Comparison of ENCODE assay signal across 8 cellular contexts in the genomic region with DNA sequence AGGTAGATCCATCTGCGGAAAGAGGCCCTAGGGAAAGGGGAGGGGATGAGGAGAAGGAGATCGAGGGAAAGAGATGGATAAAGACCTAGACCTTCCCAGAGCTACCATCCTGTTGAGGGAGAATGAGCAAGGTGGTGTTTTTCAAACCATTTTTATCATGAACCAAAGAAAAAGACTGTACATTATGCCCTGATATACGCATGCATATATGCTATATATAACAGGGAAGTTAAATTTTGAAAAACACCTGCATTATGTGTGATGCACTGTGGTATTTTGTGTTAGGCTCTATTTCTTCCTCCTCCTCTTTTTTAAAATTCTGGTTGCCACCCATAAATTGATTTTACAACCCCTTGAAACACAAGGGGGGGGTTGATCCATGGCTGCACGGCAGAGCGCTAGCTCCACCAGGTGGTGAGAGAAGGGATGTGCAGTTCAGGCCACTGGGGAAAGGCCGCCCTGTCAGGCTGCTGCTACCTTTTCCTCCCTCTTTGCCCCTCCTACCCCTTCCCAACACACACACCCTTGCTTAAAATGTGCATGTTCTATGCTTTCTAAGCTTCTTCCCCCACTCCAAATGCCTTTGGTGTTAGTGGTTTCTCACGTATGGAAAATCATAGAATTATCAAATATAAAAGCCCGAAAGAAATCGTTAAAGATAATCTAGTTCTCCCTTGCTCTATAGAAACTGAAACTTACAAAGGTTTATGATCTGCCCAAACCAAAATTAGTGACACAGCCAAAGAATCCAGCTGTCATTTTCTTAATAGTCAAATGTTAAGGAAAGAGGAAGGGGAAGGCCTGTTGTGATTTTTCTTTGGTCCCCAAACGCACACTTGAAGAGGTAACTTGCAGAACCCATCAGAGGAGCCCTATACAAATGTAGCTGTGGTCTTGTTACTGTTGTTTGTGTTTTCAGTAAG.
DNase-seq lines count a peak whose midpoint lies in the region; ATAC-seq, FAIRE-seq and TF ChIP-seq lines count a peak whose summit lies in the region.

No MANE protein-coding gene starts in this region.

- H4K20me1 ChIP-seq in H1 (replicated peaks in 1 of 2; ENCODE audit: control insufficient read depth in 1 of 2, insufficient read depth in 2 of 2, low read length in 2 of 2): no peaks in the 10 kb centered on the region

- no peak overlapping the region for H3K4me2 ChIP-seq in H1 (ENCODE audit: insufficient read depth in 1 of 2, low read depth in 2 of 2, low read length in 2 of 2)

- H2AFZ ChIP-seq in H1 (ENCODE audit: low read length): no peak overlapping the region

- no peaks in the 10 kb centered on the region for H3K27me3 ChIP-seq in H1 (replicated peaks in 1 of 4; ENCODE audit: control insufficient read depth in 3 of 4, extremely low read depth in 1 of 4, insufficient read depth in 3 of 4, low read length in 3 of 4)

- peak; percentile 95 for TF ChIP-seq CTCF in GM10248 (IDR thresholded peaks at IDR 0.05; ENCODE audit: control extremely low read depth, extremely low read depth, low read depth, missing control alignments)
- TF ChIP-seq CTCF in NB4 (IDR thresholded peaks at IDR 0.05; ENCODE audit: low read depth, low read length): peak; percentile 92
- TF ChIP-seq CTCF in H1 (IDR thresholded peaks at IDR 0.05; ENCODE audit: control extremely low read depth in 1 of 3, insufficient read depth in 1 of 3, low read depth in 1 of 3, low read length in 3 of 3): peak; percentile 95 to 100 (median 98)
- peak; percentile 84 for TF ChIP-seq CTCF in mucosa of descending colon (IDR thresholded peaks at IDR 0.05)

- no peak overlapping the region for H3K56ac ChIP-seq in H1 (replicated peaks; ENCODE audit: insufficient read length, low read depth, low read length)

- H4K91ac ChIP-seq in H1 (replicated peaks; ENCODE audit: insufficient read length, low read length): no peak overlapping the region

- H3K4me3 Mint-ChIP-seq in activated T-helper 1 cell treated with anti-CD3 and anti-CD28 coated beads, Interleukin-12 subunit alpha, Interleukin-12 subunit beta, Interleukin-2, Interleukin-4 antibody, amounts not matched to agents 30 ng/mL and 10 ng/mL and 1 ng/mL, durations not matched to agents 14 hours and 24 hours and 36 hours: no peak overlapping the region

- WGBS in H1 (ENCODE audit: extremely low coverage in 1 of 2, insufficient coverage in 1 of 2, insufficient read length in 1 of 2, insufficient replicate concordance in 2 of 2, low coverage in 1 of 2, low lambda C conversion rate in 2 of 2, missing lambda C conversion rate in 1 of 2), 2 experiments: 54% methylated on average over 10 of the region's 10 CpGs; no CpG with 5 or more reads in 1 of the 2 experiments

- no peaks in the 10 kb centered on the region for H3K4me1 Mint-ChIP-seq in activated T-helper 1 cell treated with anti-CD3 and anti-CD28 coated beads, Interleukin-12 subunit alpha, Interleukin-12 subunit beta, Interleukin-2, Interleukin-4 antibody, amounts not matched to agents 30 ng/mL and 10 ng/mL and 1 ng/mL, durations not matched to agents 14 hours and 24 hours and 36 hours (ENCODE audit: low read depth)

- FAIRE-seq in H1 (lab: Jason Lieb, UNC): peak; percentile 91

- peaks cover 10% of the 10 kb centered on the region for H3K27me3 Mint-ChIP-seq in activated T-helper 1 cell treated with anti-CD3 and anti-CD28 coated beads, Interleukin-12 subunit alpha, Interleukin-12 subunit beta, Interleukin-2, Interleukin-4 antibody, amounts not matched to agents 30 ng/mL and 10 ng/mL and 1 ng/mL, durations not matched to agents 14 hours and 24 hours and 36 hours (ENCODE audit: insufficient read depth)

- no peaks in the 10 kb centered on the region for H3K9me3 Mint-ChIP-seq in activated T-helper 1 cell treated with anti-CD3 and anti-CD28 coated beads, Interleukin-12 subunit alpha, Interleukin-12 subunit beta, Interleukin-2, Interleukin-4 antibody, amounts not matched to agents 30 ng/mL and 10 ng/mL and 1 ng/mL, durations not matched to agents 14 hours and 24 hours and 36 hours

- peak; percentile 99 to 100 for TF ChIP-seq RAD21 in H1 (IDR thresholded peaks at IDR 0.05 in 1 of 2, conservative IDR thresholded peaks at IDR 0.05 in 1 of 2; ENCODE audit: low read depth in 2 of 2, low read length in 2 of 2)

- TF ChIP-seq POLR2A in NB4 (IDR thresholded peaks at IDR 0.05; ENCODE audit: extremely low read depth, insufficient read length) (no peak), H1 (IDR thresholded peaks at IDR 0.05; ENCODE audit: control extremely low read depth in 1 of 2, low read depth in 2 of 2, low read length in 2 of 2) (no peak)

- H3K9me3 ChIP-seq in SK-N-MC (ENCODE audit: low read depth, low read length): no peaks in the 10 kb centered on the region
- no peaks in the 10 kb centered on the region for H3K9me3 ChIP-seq in H1 (ENCODE audit: insufficient read depth in 2 of 2, low read depth in 1 of 2, low read length in 1 of 2)
- H3K9me3 ChIP-seq in mucosa of descending colon: no peaks in the 10 kb centered on the region

- H3K4me3 ChIP-seq in NB4 (ENCODE audit: low read depth, low read length): no peak overlapping the region
- no peak overlapping the region for H3K4me3 ChIP-seq in SK-N-MC
- H3K4me3 ChIP-seq in H1 (ENCODE audit: extremely low read depth in 1 of 4, insufficient read depth in 2 of 4, low read depth in 3 of 4, low read length in 4 of 4): no peak overlapping the region
- no peak overlapping the region for H3K4me3 ChIP-seq in mucosa of descending colon

- no peak overlapping the region for H2BK5ac ChIP-seq in H1 (ENCODE audit: low read depth, low read length)

- ATAC-seq in mucosa of descending colon (peak; percentile 97), HG02763 (IDR thresholded peaks at IDR 0.05; ENCODE audit: unreplicated experiment) (no peak)

- CTCF ChIA-PET in GM10248 (lab: Yijun Ruan, JAX): interaction anchor here (0.9 to 8.6 kb wide), 39 partner anchors 9 to 816 kb away, joined by 3 to 110 read pairs (median 4); no protein-coding TSS in a partner anchor
- CTCF ChIA-PET in H1 (lab: Charles Lee; ENCODE audit: partially characterized antibody): interaction anchor here (0.5 to 14.1 kb wide), 62 partner anchors 9 to 506 kb away, joined by 3 to 220 read pairs (median 4); a partner anchor contains a TSS

- no peak overlapping the region; the same call in 1 of the 2 replicates for H2BK12ac ChIP-seq in H1 (ENCODE audit: low read depth, low read length)

- H3K27ac ChIP-seq in SK-N-MC (no peak overlapping the region), H1 (ENCODE audit: low read depth, low read length) (no peak overlapping the region)

- H3K9ac ChIP-seq in SK-N-MC (ENCODE audit: insufficient read length) (no peak overlapping the region), H1 (replicated peaks in 1 of 4; ENCODE audit: extremely low read depth in 1 of 4, low read depth in 3 of 4, low read length in 3 of 4) (no peak overlapping the region)

- no peaks in the 10 kb centered on the region for H3K79me1 ChIP-seq in H1 (ENCODE audit: low read depth, low read length)

- no peak overlapping the region for H3K14ac ChIP-seq in H1 (ENCODE audit: insufficient read length)

- H3K4ac ChIP-seq in H1 (replicated peaks; ENCODE audit: insufficient read length, low read depth, low read length): no peak overlapping the region

- H2BK15ac ChIP-seq in H1 (ENCODE audit: low read length): no peak overlapping the region

- H3K23ac ChIP-seq in H1 (ENCODE audit: insufficient read length): no peak overlapping the region

- intact Hi-C loops in mucosa of descending colon (cut with DNase I, micrococcal nuclease): loop anchor here (5.0 to 10.0 kb wide), 3 partner anchors 113 to 453 kb away; no protein-coding TSS in a partner anchor
- intact Hi-C loops in activated T-helper 1 cell treated with anti-CD3 and anti-CD28 coated beads, Interleukin-12 subunit alpha, Interleukin-12 subunit beta, Interleukin-2, Interleukin-4 antibody, amounts not matched to agents 30 ng/mL and 10 ng/mL and 1 ng/mL, durations not matched to agents 14 hours and 24 hours and 36 hours (cut with micrococcal nuclease): loop anchor here (2.0 to 10.0 kb wide), 2 partner anchors 117 to 453 kb away; no protein-coding TSS in a partner anchor

- no peak overlapping the region for H4K8ac ChIP-seq in H1 (ENCODE audit: extremely low read depth, insufficient read depth, low read length)

- POLR2A ChIA-PET in GM10248 (lab: Yijun Ruan, JAX) (no interaction called here), H1 (lab: Charles Lee; ENCODE audit: partially characterized antibody) (no interaction called here)

- H3K4me1 ChIP-seq in H1 (replicated peaks in 1 of 4; ENCODE audit: control insufficient read depth in 3 of 4, insufficient read depth in 4 of 4, low read length in 3 of 4) (no peaks in the 10 kb centered on the region; a peak in 1 of 7 replicates), mucosa of descending colon (ENCODE audit: low read depth) (no peaks in the 10 kb centered on the region)

- H2BK120ac ChIP-seq in H1 (replicated peaks; ENCODE audit: low read depth, low read length): no peak overlapping the region

- no peak for TF ChIP-seq EP300 in H1 (IDR thresholded peaks at IDR 0.05; ENCODE audit: borderline replicate concordance in 1 of 2, low read depth in 2 of 2, low read length in 2 of 2)

- H2BK20ac ChIP-seq in H1 (ENCODE audit: low read length): no peak overlapping the region

- H3K27ac Mint-ChIP-seq in activated T-helper 1 cell treated with anti-CD3 and anti-CD28 coated beads, Interleukin-12 subunit alpha, Interleukin-12 subunit beta, Interleukin-2, Interleukin-4 antibody, amounts not matched to agents 30 ng/mL and 10 ng/mL and 1 ng/mL, durations not matched to agents 14 hours and 24 hours and 36 hours: no peak overlapping the region

- H3K36me3 Mint-ChIP-seq in activated T-helper 1 cell treated with anti-CD3 and anti-CD28 coated beads, Interleukin-12 subunit alpha, Interleukin-12 subunit beta, Interleukin-2, Interleukin-4 antibody, amounts not matched to agents 30 ng/mL and 10 ng/mL and 1 ng/mL, durations not matched to agents 14 hours and 24 hours and 36 hours (ENCODE audit: low read depth): no peaks in the 10 kb centered on the region

- H4K5ac ChIP-seq in H1 (ENCODE audit: insufficient read length, low read depth, low read length): no peak overlapping the region

- H3K36me3 ChIP-seq in SK-N-MC (ENCODE audit: insufficient read depth, low read length): no peaks in the 10 kb centered on the region
- H3K36me3 ChIP-seq in H1 (ENCODE audit: control insufficient read depth in 2 of 4, insufficient read depth in 4 of 4, low read length in 3 of 4): no peaks in the 10 kb centered on the region
- H3K36me3 ChIP-seq in mucosa of descending colon (ENCODE audit: low read depth): no peaks in the 10 kb centered on the region

- no peaks in the 10 kb centered on the region for H3K23me2 ChIP-seq in H1 (ENCODE audit: low read depth, low read length)

- no peak overlapping the region for H3K18ac ChIP-seq in H1 (ENCODE audit: extremely low read depth, low read length)

- no peak overlapping the region for H2AK5ac ChIP-seq in H1 (ENCODE audit: low read depth, low read length)

- no peaks in the 10 kb centered on the region for H3K79me2 ChIP-seq in H1 (ENCODE audit: control insufficient read depth in 1 of 2, insufficient read depth in 2 of 2, low read length in 2 of 2)

- DNase-seq in A172 (ENCODE audit: low spot score) (peak; percentile 49), GM10248 (ENCODE audit: extremely low spot score) (peak; percentile 68), NB4 (ENCODE audit: low read depth) (peak; percentile 56), SK-N-MC (ENCODE audit: low read depth, low spot score) (peak; percentile 39), H1 (ENCODE audit: low read depth in 1 of 2, low spot score in 2 of 2) (peak; percentile 50 to 84), mucosa of descending colon (peak in 2 of 3 donors; percentile 55 to 72)
- DNase-seq in activated T-helper 1 cell treated with anti-CD3 and anti-CD28 coated beads, Interleukin-12 subunit alpha, Interleukin-12 subunit beta, Interleukin-2, Interleukin-4 antibody, amounts not matched to agents 30 ng/mL and 10 ng/mL and 1 ng/mL, durations not matched to agents 14 hours and 24 hours and 36 hours (ENCODE audit: low spot score): no peak
